ENCODE assay signal across 26 cellular contexts in the genomic region with DNA sequence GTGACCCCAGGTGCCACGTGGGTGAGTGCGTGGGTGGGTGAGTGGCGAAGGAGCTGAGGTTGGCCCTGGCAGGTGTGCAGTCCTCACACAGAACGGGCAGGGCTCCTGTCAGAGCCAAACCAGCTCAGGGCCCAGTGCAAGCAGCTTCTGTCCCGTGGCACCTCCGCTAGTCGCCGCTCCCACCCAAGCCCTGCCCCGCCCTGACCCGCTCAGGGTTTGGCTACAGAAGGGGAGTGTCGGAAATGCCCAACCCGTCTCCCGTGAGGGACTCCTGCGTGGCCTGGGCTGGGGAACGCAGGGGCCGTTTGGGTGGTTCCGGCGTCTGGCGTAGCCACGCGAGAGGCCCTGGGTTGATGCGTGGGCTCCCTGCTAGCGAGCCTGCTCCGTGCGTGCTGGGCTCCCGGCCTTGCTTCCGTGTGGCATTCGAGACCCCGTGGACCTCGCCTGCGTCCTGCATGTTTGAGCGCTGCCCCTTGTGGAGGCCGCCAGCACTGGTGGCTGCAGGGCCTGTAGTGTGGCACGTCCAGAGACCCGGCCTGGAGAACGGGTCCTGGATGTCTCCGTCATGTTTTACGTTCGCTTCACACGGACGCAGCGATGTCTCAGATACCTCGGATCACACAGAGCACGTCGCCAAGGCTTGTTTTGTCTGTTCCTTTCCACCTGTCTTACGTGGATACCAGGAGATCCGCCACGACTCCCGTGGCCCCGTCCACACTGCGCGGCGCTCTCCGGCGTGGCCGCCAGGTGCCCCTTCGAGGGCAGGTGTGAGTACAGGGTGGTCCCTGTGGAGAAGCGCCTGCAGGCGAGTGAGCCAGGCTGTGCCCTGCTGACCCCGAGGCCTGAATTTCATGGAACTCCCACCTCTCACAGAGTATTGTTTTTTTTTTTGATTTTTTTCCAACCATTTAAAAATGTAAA. TPM values are rescaled to one million over a fixed set of nuclear protein-coding genes. Genes with fewer than 3 reads are reported as not detected.
A peak's percentile ranks its signal among the peaks of the same experiment; 100 is the strongest.
DNase-seq lines count a peak whose midpoint lies in the region; ATAC-seq, FAIRE-seq and TF ChIP-seq lines count a peak whose summit lies in the region.
"Had no signal": no experiment of that assay in that cellular context is flagged by ENCODE, and none has a peak within 500 bp of the region (broad histone marks: within the 10 kb centered on the region; RNA-seq: fewer than 3 reads in every experiment).

No MANE protein-coding gene starts in this region.

- H3K4me1 ChIP-seq in A549, result peaks cover 35% of the 10 kb centered on the region

- DNase-seq in A549 (ENCODE audit: low read depth in 1 of 2, low spot score in 1 of 2) (no peak), WERI-Rb-1 (no peak), fibroblast of the aortic adventitia (ENCODE audit: low read depth) (no peak), mesothelial cell of epicardium (ENCODE audit: low spot score in 2 of 2, unreplicated experiment in 2 of 2) (no peak), ACHN (no peak), natural killer cell (no peak), SHP77 treated with DMSO at 0.1 percent for 48 hours (lab: John Stamatoyannopoulos, UW) (no peak)
- DNase-seq: activated CD4-positive, alpha-beta memory T cell treated with anti-CD3 and anti-CD28 coated beads for 36 hours; activated effector memory CD4-positive, alpha-beta T cell treated with anti-CD3 and anti-CD28 coated beads, Interleukin-2, amount 50 U/mL, for 16 hours; activated naive CD8-positive, alpha-beta T cell treated with anti-CD3 and anti-CD28 coated beads, Interleukin-2, amount 50 U/mL, for 24 hours; cortex of kidney; GDM1; heart right ventricle; KBM-7; left ventricle myocardium inferior; midbrain; NCI-H1436 treated with DMSO at 0.1 percent for 48 hours; NCI-H510A treated with DMSO at 0.1 percent for 48 hours; posterior cingulate gyrus; stimulated activated CD4-positive, alpha-beta T cell treated with anti-CD3 and anti-CD28 coated beads, Interleukin-1b, Interleukin-23, amount 100 ng/mL, for 48 hours had no signal

- no peak for FAIRE-seq in A549 (lab: Jason Lieb, UNC)
- FAIRE-seq: GM12892, GM19239, urothelium cell line had no signal

- WGBS in A549 (ENCODE audit: missing lambda C conversion rate), result 95% methylated on average over 59 of the region's 60 CpGs

- TF ChIP-seq POLR2A in A549 (IDR thresholded peaks at IDR 0.05; ENCODE audit: low read length), result no peak

- H3K9me3 ChIP-seq in A549 (no peaks in the 10 kb centered on the region), WERI-Rb-1 (ENCODE audit: severe bottlenecking) (no peaks in the 10 kb centered on the region)
- H3K9me3 ChIP-seq: heart right ventricle, left ventricle myocardium inferior had no signal

- ATAC-seq in A549 (no peak), natural killer cell (no peak)
- ATAC-seq: activated naive CD8-positive, alpha-beta T cell treated with anti-CD3 and anti-CD28 coated beads, Interleukin-2, amount 50 U/mL, for 24 hours; heart right ventricle had no signal

- POLR2A ChIA-PET in A549 (lab: Yijun Ruan, JAX), result interaction anchor here (0.6 kb wide), 1 partner anchor 14 kb away, joined by 3 read pairs; no protein-coding TSS in a partner anchor

- no peak for TF ChIP-seq RAD21 in A549 (conservative IDR thresholded peaks at IDR 0.05 in 1 of 2, IDR thresholded peaks at IDR 0.05 in 1 of 2)

- H3K27ac ChIP-seq in A549 (no peak overlapping the region), WERI-Rb-1 (no peak overlapping the region)
- H3K27ac ChIP-seq: heart right ventricle, left ventricle myocardium inferior had no signal

- intact Hi-C loops in natural killer cell (cut with micrococcal nuclease), result no loop called here

- H3K4me3 Mint-ChIP-seq in mesothelial cell of epicardium (no peak overlapping the region), natural killer cell (no peak overlapping the region)
- H3K4me3 Mint-ChIP-seq: activated CD4-positive, alpha-beta memory T cell treated with anti-CD3 and anti-CD28 coated beads for 36 hours; activated naive CD8-positive, alpha-beta T cell treated with anti-CD3 and anti-CD28 coated beads, Interleukin-2, amount 50 U/mL, for 24 hours; brain; nephron had no signal

- CTCF ChIA-PET in A549 (lab: Yijun Ruan, JAX), result interaction anchor here (0.7 to 1.7 kb wide), 6 partner anchors 9 to 472 kb away, joined by 3 to 8 read pairs (median 3); no protein-coding TSS in a partner anchor

- TF ChIP-seq CTCF in A549 (IDR thresholded peaks at IDR 0.05) (peak; percentile 10; the same call in 1 of the 3 replicates), GM12875 (IDR thresholded peaks at IDR 0.05; ENCODE audit: borderline replicate concordance, insufficient read depth, low read depth, low read length) (0 out of 2 replicates have a peak, but pooled peaks have one; percentile 3), WERI-Rb-1 (IDR thresholded peaks at IDR 0.05; ENCODE audit: low read depth, low read length) (peak; percentile 48), fibroblast of the aortic adventitia (IDR thresholded peaks at IDR 0.05; ENCODE audit: insufficient read depth, low read length) (peak; percentile 3), mesothelial cell of epicardium (IDR thresholded peaks at IDR 0.05; ENCODE audit: unreplicated experiment) (no peak), natural killer cell (IDR thresholded peaks at IDR 0.05) (no peak)

- H3K9me3 Mint-ChIP-seq in mesothelial cell of epicardium (no peaks in the 10 kb centered on the region), natural killer cell (no peaks in the 10 kb centered on the region)
- H3K9me3 Mint-ChIP-seq: activated CD4-positive, alpha-beta memory T cell treated with anti-CD3 and anti-CD28 coated beads for 36 hours; activated naive CD8-positive, alpha-beta T cell treated with anti-CD3 and anti-CD28 coated beads, Interleukin-2, amount 50 U/mL, for 24 hours; brain; nephron had no signal

- H3K36me3 Mint-ChIP-seq in mesothelial cell of epicardium (peaks cover 7% of the 10 kb centered on the region), natural killer cell (no peaks in the 10 kb centered on the region)
- H3K36me3 Mint-ChIP-seq: brain had no signal

- H3K27ac Mint-ChIP-seq in mesothelial cell of epicardium, result no peak overlapping the region
- no peak overlapping the region for H3K27ac Mint-ChIP-seq in natural killer cell
- H3K27ac Mint-ChIP-seq: activated CD4-positive, alpha-beta memory T cell treated with anti-CD3 and anti-CD28 coated beads for 36 hours; activated naive CD8-positive, alpha-beta T cell treated with anti-CD3 and anti-CD28 coated beads, Interleukin-2, amount 50 U/mL, for 24 hours; brain; nephron had no signal

- no peak for TF ChIP-seq EP300 in A549 (IDR thresholded peaks at IDR 0.05)

- H3K4me1 Mint-ChIP-seq in mesothelial cell of epicardium (no peaks in the 10 kb centered on the region), natural killer cell (peaks cover 10 to 29% of the 10 kb centered on the region in 2 donors)
- H3K4me1 Mint-ChIP-seq: brain, nephron had no signal

- H3K4me2 ChIP-seq in A549, result no peak overlapping the region

- no peaks in the 10 kb centered on the region for H3K27me3 ChIP-seq in WERI-Rb-1 (ENCODE audit: insufficient read depth, low read depth, severe bottlenecking)
- H3K27me3 ChIP-seq: heart right ventricle had no signal

- H3K4me3 ChIP-seq in A549 (no peak overlapping the region), GM12875 (ENCODE audit: low read depth, low read length) (no peak overlapping the region), WERI-Rb-1 (ENCODE audit: low read depth, low read length) (no peak overlapping the region), fibroblast of the aortic adventitia (ENCODE audit: low read depth, low read length) (no peak overlapping the region)
- H3K4me3 ChIP-seq: heart right ventricle, left ventricle myocardium inferior had no signal

- H3K27me3 Mint-ChIP-seq in mesothelial cell of epicardium (ENCODE audit: low read depth), result no peaks in the 10 kb centered on the region
- no peaks in the 10 kb centered on the region for H3K27me3 Mint-ChIP-seq in natural killer cell (ENCODE audit: low read depth in 2 of 2)
- H3K27me3 Mint-ChIP-seq: activated CD4-positive, alpha-beta memory T cell treated with anti-CD3 and anti-CD28 coated beads for 36 hours; activated naive CD8-positive, alpha-beta T cell treated with anti-CD3 and anti-CD28 coated beads, Interleukin-2, amount 50 U/mL, for 24 hours; brain had no signal

- H3K36me3 ChIP-seq in WERI-Rb-1, result peaks cover 12% of the 10 kb centered on the region

- in situ Hi-C loops in ACHN (cut with HindIII; ENCODE audit: low pct_ligation_motif_present, low pct_unique_long_range_greater_than_20kb, low sequenced_read_pairs), result no loop called here

RNA-seq across cellular contexts. Expression of a gene that starts 10.2 kb away (rescaled TPM):
- polyA plus RNA-seq in A549 (2011; rRNA removed), result 10.0 and 11.4 TPM in 2 replicates
- 46.5 and 72.3 TPM in 2 replicates for polyA plus RNA-seq in A549 (2012; cell fraction: cytosol; rRNA removed)
- polyA plus RNA-seq in A549 (2012; cell fraction: nucleus; rRNA removed), result 132 and 252 TPM in 2 replicates
- polyA plus RNA-seq in A549 (2017; fragmentation: RNase III; extraction: RNeasy Plus Mini Kit Qiagen cat#74134 plus additional on column Dnase treatment), result 31.3 to 33.9 TPM (median 33.3 TPM) in 3 replicates
- polyA minus RNA-seq in A549 (2011; rRNA and poly(A)+ RNA removed), result 8.6 and 13.1 TPM in 2 replicates
- 31.6 and 43.9 TPM in 2 replicates for total RNA-seq in fibroblast of the aortic adventitia (ENCODE audit: low replicate concordance)
- total RNA-seq in mesothelial cell of epicardium, result 48.2 to 49.1 TPM (median 48.7 TPM) in 3 replicates
- total RNA-seq in natural killer cell, result 100 to 1,000 TPM; 151 to 275 (median 186) TPM

RNA-seq across cellular contexts. Expression of a gene that starts 22.5 kb away (rescaled TPM):
- polyA plus RNA-seq in A549 (2011; rRNA removed), result 0.04 TPM in 1 of 2 replicates, not detected in the other
- 0.05 and 0.17 TPM in 2 replicates for polyA plus RNA-seq in A549 (2012; cell fraction: cytosol; rRNA removed)
- 0.11 and 0.22 TPM in 2 replicates for polyA plus RNA-seq in A549 (2012; cell fraction: nucleus; rRNA removed)
- polyA plus RNA-seq in A549 (2017; fragmentation: RNase III; extraction: RNeasy Plus Mini Kit Qiagen cat#74134 plus additional on column Dnase treatment), result 0.04 to 0.10 TPM (median 0.04 TPM) in 3 replicates
- polyA minus RNA-seq in A549 (2011; rRNA and poly(A)+ RNA removed), result not detected in 2 replicates
- not detected in 2 replicates for total RNA-seq in fibroblast of the aortic adventitia (ENCODE audit: low replicate concordance)
- 0.25 TPM in 1 of 3 replicates, not detected in the others for total RNA-seq in mesothelial cell of epicardium
- under 1 TPM in 1 of 3 donors, not detected in 2; 0.20 TPM for total RNA-seq in natural killer cell
- total RNA-seq: activated CD4-positive, alpha-beta memory T cell treated with anti-CD3 and anti-CD28 coated beads for 36 hours; heart right ventricle; left ventricle myocardium inferior had no signal
- polyA plus RNA-seq: heart right ventricle had no signal

RNA-seq across cellular contexts. Expression of a gene that starts 29.1 kb away (rescaled TPM):
- polyA plus RNA-seq in A549 (2011; rRNA removed) (0.03 and 0.13 TPM in 2 replicates), A549 (2017; fragmentation: RNase III; extraction: RNeasy Plus Mini Kit Qiagen cat#74134 plus additional on column Dnase treatment) (0.07 to 0.09 TPM (median 0.08 TPM) in 3 replicates)
- 0.04 TPM in 2 replicates for polyA plus RNA-seq in A549 (2012; cell fraction: cytosol; rRNA removed)
- polyA plus RNA-seq in A549 (2012; cell fraction: nucleus; rRNA removed), result 0.17 and 0.24 TPM in 2 replicates
- polyA minus RNA-seq in A549 (2011; rRNA and poly(A)+ RNA removed), result not detected in 2 replicates
- total RNA-seq in fibroblast of the aortic adventitia (ENCODE audit: low replicate concordance) (2.0 and 2.5 TPM in 2 replicates), mesothelial cell of epicardium (2.3 to 3.0 TPM (median 2.7 TPM) in 3 replicates), natural killer cell (under 1 TPM; 0.28 to 0.75 (median 0.35) TPM)

RNA-seq across cellular contexts. Expression of a gene that starts 32.1 kb away (rescaled TPM):
- polyA plus RNA-seq in A549 (2011; rRNA removed) (13.2 and 15.7 TPM in 2 replicates), A549 (2017; fragmentation: RNase III; extraction: RNeasy Plus Mini Kit Qiagen cat#74134 plus additional on column Dnase treatment) (25.2 to 32.2 TPM (median 31.2 TPM) in 3 replicates)
- 32.0 and 51.6 TPM in 2 replicates for polyA plus RNA-seq in A549 (2012; cell fraction: cytosol; rRNA removed)
- polyA plus RNA-seq in A549 (2012; cell fraction: nucleus; rRNA removed), result 141 and 208 TPM in 2 replicates
- 32.3 and 33.8 TPM in 2 replicates for polyA minus RNA-seq in A549 (2011; rRNA and poly(A)+ RNA removed)
- total RNA-seq in fibroblast of the aortic adventitia (ENCODE audit: low replicate concordance) (20.7 and 29.1 TPM in 2 replicates), mesothelial cell of epicardium (78.5 to 86.7 TPM (median 84.8 TPM) in 3 replicates), natural killer cell (10 to 100 TPM; 27.6 to 40.5 (median 37.0) TPM)

RNA-seq across cellular contexts. Expression of a gene that starts 52.2 kb away (rescaled TPM):
- polyA plus RNA-seq in A549 (2011; rRNA removed), result 4.4 and 4.9 TPM in 2 replicates
- 12.5 and 18.2 TPM in 2 replicates for polyA plus RNA-seq in A549 (2012; cell fraction: cytosol; rRNA removed)
- 31.5 and 36.8 TPM in 2 replicates for polyA plus RNA-seq in A549 (2012; cell fraction: nucleus; rRNA removed)
- polyA plus RNA-seq in A549 (2017; fragmentation: RNase III; extraction: RNeasy Plus Mini Kit Qiagen cat#74134 plus additional on column Dnase treatment), result 8.1 to 9.7 TPM (median 8.5 TPM) in 3 replicates
- 3.2 and 7.0 TPM in 2 replicates for polyA minus RNA-seq in A549 (2011; rRNA and poly(A)+ RNA removed)
- total RNA-seq in fibroblast of the aortic adventitia (ENCODE audit: low replicate concordance), result 12.0 and 14.6 TPM in 2 replicates
- total RNA-seq in mesothelial cell of epicardium, result 23.2 to 26.2 TPM (median 25.5 TPM) in 3 replicates
- total RNA-seq in natural killer cell, result 10 to 100 TPM; 12.7 to 20.8 (median 20.0) TPM

Comparison
In these comparisons a context has a peak if more than half of its experiments do, and no peak if none do; other contexts are left out.
1. CTCF ChIP-seq: peak in A549 (single experiment), GM12875 (single experiment), WERI-Rb-1 (single experiment) and fibroblast of the aortic adventitia (single experiment); none in mesothelial cell of epicardium (single experiment) and natural killer cell (single experiment).